In genomic region chr4:99817310-99817885, GRCh38 we compare ENCODE assay signal across 9 cellular contexts. TPM values are rescaled to one million over a fixed set of nuclear protein-coding genes. Genes with fewer than 3 reads are reported as not detected.
A peak's percentile ranks its signal among the peaks of the same experiment; 100 is the strongest.
DNase-seq lines count a peak whose midpoint lies in the region; ATAC-seq and TF ChIP-seq lines count a peak whose summit lies in the region.
"Had no signal": no experiment of that assay in that cellular context is flagged by ENCODE, and none has a peak within 500 bp of the region (broad histone marks: within the 10 kb centered on the region; RNA-seq: fewer than 3 reads in every experiment).

No MANE protein-coding gene starts in this region.

- H3K4me1 ChIP-seq in stomach = peaks cover 5 to 39% (median 6%) of the 10 kb centered on the region in 4 donors

- peaks cover 76% of the 10 kb centered on the region for H3K4me1 Mint-ChIP-seq in activated CD8-positive, alpha-beta memory T cell treated with anti-CD3 and anti-CD28 coated beads, Interleukin-2, amount 10 ng/mL, durations not matched to agents 7 days and 5 days
- peaks cover 69% of the 10 kb centered on the region for H3K4me1 Mint-ChIP-seq in activated naive CD8-positive, alpha-beta T cell (ENCODE audit: low read depth)

- CTCF ChIA-PET in activated CD8-positive, alpha-beta memory T cell treated with anti-CD3 and anti-CD28 coated beads, Interleukin-2, amount 10 ng/mL, durations not matched to agents 7 days and 5 days (lab: Charles Lee) = interaction anchor here (0.9 to 2.4 kb wide), 8 partner anchors 9 to 254 kb away, joined by 3 to 14 read pairs (median 8); partner anchors contain the start of genes DNAJB14 and TRMT10A

- intact Hi-C loops in stomach (cut with DNase I; ENCODE audit: low total_unique reads) = no loop called here

- H3K27ac ChIP-seq in stomach = peak overlapping the region in 3 of 5 donors; percentile 56 to 85 (median 73)

- H3K27me3 Mint-ChIP-seq in activated CD8-positive, alpha-beta memory T cell treated with anti-CD3 and anti-CD28 coated beads, Interleukin-2, amount 10 ng/mL, durations not matched to agents 7 days and 5 days = no peaks in the 10 kb centered on the region
- no peaks in the 10 kb centered on the region for H3K27me3 Mint-ChIP-seq in activated naive CD8-positive, alpha-beta T cell

- H3K9me3 ChIP-seq in stomach = no peaks in the 10 kb centered on the region

- WGBS in stomach, 5 donors = 31 to 61% (median 34%) methylated on average over 4 of the region's 4 CpGs

- no peaks in the 10 kb centered on the region for H3K36me3 ChIP-seq in stomach

- peak overlapping the region in 3 of 4 donors; percentile 17 to 42 (median 31) for H3K4me3 ChIP-seq in stomach
- H3K4me3 ChIP-seq: lung had no signal

- no peaks in the 10 kb centered on the region for H3K27me3 ChIP-seq in stomach

- H3K9me3 Mint-ChIP-seq in activated CD8-positive, alpha-beta memory T cell treated with anti-CD3 and anti-CD28 coated beads, Interleukin-2, amount 10 ng/mL, durations not matched to agents 7 days and 5 days (ENCODE audit: low read depth) = no peaks in the 10 kb centered on the region
- H3K9me3 Mint-ChIP-seq in activated naive CD8-positive, alpha-beta T cell (ENCODE audit: low read depth) = peaks cover 3% of the 10 kb centered on the region

- TF ChIP-seq CTCF in stomach (IDR thresholded peaks at IDR 0.05) = no peak

- no peak for TF ChIP-seq EP300 in stomach (IDR thresholded peaks at IDR 0.05)

- peak overlapping the region; percentile 77 for H3K4me3 Mint-ChIP-seq in activated CD8-positive, alpha-beta memory T cell treated with anti-CD3 and anti-CD28 coated beads, Interleukin-2, amount 10 ng/mL, durations not matched to agents 7 days and 5 days
- H3K4me3 Mint-ChIP-seq in activated naive CD8-positive, alpha-beta T cell = peak overlapping the region; percentile 86

- DNase-seq in activated CD8-positive, alpha-beta memory T cell treated with anti-CD3 and anti-CD28 coated beads, Interleukin-2, amount 10 ng/mL, durations not matched to agents 7 days and 5 days = no peak
- no peak for DNase-seq in activated CD8-positive, alpha-beta memory T cell treated with anti-CD3 and anti-CD28 coated beads for 24 hours
- DNase-seq in stomach = no peak
- DNase-seq in NCI-H524 treated with DMSO at 0.1 percent for 48 hours (lab: John Stamatoyannopoulos, UW) = no peak
- DNase-seq in hypothalamus (lab: John Stamatoyannopoulos, UW) = no peak

- TF ChIP-seq POLR2A in stomach (IDR thresholded peaks at IDR 0.05) = no peak

- no peak for ATAC-seq in activated CD8-positive, alpha-beta memory T cell treated with anti-CD3 and anti-CD28 coated beads, Interleukin-2, amount 10 ng/mL, durations not matched to agents 7 days and 5 days
- ATAC-seq in HG03342 (IDR thresholded peaks at IDR 0.05; ENCODE audit: unreplicated experiment) (peak; percentile 23), HG02970 (IDR thresholded peaks at IDR 0.05; ENCODE audit: low FRiP score, unreplicated experiment) (no peak)

- peak overlapping the region; percentile 91 for H3K27ac Mint-ChIP-seq in activated CD8-positive, alpha-beta memory T cell treated with anti-CD3 and anti-CD28 coated beads, Interleukin-2, amount 10 ng/mL, durations not matched to agents 7 days and 5 days
- peak overlapping the region; percentile 90 for H3K27ac Mint-ChIP-seq in activated naive CD8-positive, alpha-beta T cell

- peaks cover 32% of the 10 kb centered on the region for H3K36me3 Mint-ChIP-seq in activated CD8-positive, alpha-beta memory T cell treated with anti-CD3 and anti-CD28 coated beads, Interleukin-2, amount 10 ng/mL, durations not matched to agents 7 days and 5 days
- H3K36me3 Mint-ChIP-seq in activated naive CD8-positive, alpha-beta T cell = no peaks in the 10 kb centered on the region

RNA-seq across cellular contexts. Expression of gene DAPP1, which starts 0.8 kb away (rescaled TPM):
- total RNA-seq in activated CD8-positive, alpha-beta memory T cell treated with anti-CD3 and anti-CD28 coated beads, Interleukin-2, amount 10 ng/mL, durations not matched to agents 7 days and 5 days = 10 to 100 TPM; 24.6 to 25.3 TPM
- 10 to 100 TPM in 3 of 5 donors, 1 to 10 TPM in 1, under 1 TPM in 1; 0.45 to 72.4 (median 13.4) TPM for total RNA-seq in stomach
- polyA plus RNA-seq in stomach = 1 to 10 TPM; 1.6 to 8.2 (median 7.2) TPM
